1 cellular context compared by ENCODE assay signal in the genomic region with DNA sequence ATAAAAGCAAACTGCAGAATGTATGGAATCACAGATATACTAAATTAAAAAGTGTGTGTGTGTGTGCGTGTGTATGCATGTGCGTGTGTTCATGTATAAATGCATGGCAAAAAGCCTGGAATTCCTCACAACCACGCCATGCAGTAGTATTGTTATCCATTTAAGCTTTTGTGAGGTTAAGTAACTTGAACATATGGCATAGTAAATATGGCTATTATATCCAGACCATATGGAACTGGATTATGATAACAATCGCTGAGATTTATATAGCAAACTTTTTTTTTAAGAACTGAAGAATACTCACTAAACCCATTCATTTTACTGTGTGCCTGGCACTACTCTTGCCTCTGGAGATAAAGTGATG.
TF ChIP-seq lines count a peak whose summit lies in the region.

No MANE protein-coding gene starts in this region.

TF ChIP-seq in K562, 482 proteins besides CTCF, POLR2A, EP300 and RAD21 (continued from another document):
- TF ChIP-seq, protein P1, sequence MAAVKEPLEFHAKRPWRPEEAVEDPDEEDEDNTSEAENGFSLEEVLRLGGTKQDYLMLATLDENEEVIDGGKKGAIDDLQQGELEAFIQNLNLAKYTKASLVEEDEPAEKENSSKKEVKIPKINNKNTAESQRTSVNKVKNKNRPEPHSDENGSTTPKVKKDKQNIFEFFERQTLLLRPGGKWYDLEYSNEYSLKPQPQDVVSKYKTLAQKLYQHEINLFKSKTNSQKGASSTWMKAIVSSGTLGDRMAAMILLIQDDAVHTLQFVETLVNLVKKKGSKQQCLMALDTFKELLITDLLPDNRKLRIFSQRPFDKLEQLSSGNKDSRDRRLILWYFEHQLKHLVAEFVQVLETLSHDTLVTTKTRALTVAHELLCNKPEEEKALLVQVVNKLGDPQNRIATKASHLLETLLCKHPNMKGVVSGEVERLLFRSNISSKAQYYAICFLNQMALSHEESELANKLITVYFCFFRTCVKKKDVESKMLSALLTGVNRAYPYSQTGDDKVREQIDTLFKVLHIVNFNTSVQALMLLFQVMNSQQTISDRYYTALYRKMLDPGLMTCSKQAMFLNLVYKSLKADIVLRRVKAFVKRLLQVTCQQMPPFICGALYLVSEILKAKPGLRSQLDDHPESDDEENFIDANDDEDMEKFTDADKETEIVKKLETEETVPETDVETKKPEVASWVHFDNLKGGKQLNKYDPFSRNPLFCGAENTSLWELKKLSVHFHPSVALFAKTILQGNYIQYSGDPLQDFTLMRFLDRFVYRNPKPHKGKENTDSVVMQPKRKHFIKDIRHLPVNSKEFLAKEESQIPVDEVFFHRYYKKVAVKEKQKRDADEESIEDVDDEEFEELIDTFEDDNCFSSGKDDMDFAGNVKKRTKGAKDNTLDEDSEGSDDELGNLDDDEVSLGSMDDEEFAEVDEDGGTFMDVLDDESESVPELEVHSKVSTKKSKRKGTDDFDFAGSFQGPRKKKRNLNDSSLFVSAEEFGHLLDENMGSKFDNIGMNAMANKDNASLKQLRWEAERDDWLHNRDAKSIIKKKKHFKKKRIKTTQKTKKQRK (IDR thresholded peaks at IDR 0.05; ENCODE audit: borderline replicate concordance, low read depth, low read length) = no peak
- TF ChIP-seq SP2 (IDR thresholded peaks at IDR 0.05; ENCODE audit: extremely low read depth, low read depth, low read length, poor library complexity, severe bottlenecking) = no peak
- TF ChIP-seq SMAD3 (CRISPR knock-in tag; conservative IDR thresholded peaks at IDR 0.05) = no peak
- TF ChIP-seq, protein P2, sequence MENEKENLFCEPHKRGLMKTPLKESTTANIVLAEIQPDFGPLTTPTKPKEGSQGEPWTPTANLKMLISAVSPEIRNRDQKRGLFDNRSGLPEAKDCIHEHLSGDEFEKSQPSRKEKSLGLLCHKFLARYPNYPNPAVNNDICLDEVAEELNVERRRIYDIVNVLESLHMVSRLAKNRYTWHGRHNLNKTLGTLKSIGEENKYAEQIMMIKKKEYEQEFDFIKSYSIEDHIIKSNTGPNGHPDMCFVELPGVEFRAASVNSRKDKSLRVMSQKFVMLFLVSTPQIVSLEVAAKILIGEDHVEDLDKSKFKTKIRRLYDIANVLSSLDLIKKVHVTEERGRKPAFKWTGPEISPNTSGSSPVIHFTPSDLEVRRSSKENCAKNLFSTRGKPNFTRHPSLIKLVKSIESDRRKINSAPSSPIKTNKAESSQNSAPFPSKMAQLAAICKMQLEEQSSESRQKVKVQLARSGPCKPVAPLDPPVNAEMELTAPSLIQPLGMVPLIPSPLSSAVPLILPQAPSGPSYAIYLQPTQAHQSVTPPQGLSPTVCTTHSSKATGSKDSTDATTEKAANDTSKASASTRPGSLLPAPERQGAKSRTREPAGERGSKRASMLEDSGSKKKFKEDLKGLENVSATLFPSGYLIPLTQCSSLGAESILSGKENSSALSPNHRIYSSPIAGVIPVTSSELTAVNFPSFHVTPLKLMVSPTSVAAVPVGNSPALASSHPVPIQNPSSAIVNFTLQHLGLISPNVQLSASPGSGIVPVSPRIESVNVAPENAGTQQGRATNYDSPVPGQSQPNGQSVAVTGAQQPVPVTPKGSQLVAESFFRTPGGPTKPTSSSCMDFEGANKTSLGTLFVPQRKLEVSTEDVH (IDR thresholded peaks at IDR 0.05; ENCODE audit: low read depth, partially characterized antibody) = no peak
- no peak for TF ChIP-seq IFI16 (CRISPR knock-in tag; IDR thresholded peaks at IDR 0.05)
- no peak for TF ChIP-seq KDM5B (IDR thresholded peaks at IDR 0.05; ENCODE audit: insufficient replicate concordance, low read depth, low read length)
- TF ChIP-seq ZKSCAN3 (CRISPR knock-in tag; IDR thresholded peaks at IDR 0.05) = no peak
- TF ChIP-seq, protein P3, sequence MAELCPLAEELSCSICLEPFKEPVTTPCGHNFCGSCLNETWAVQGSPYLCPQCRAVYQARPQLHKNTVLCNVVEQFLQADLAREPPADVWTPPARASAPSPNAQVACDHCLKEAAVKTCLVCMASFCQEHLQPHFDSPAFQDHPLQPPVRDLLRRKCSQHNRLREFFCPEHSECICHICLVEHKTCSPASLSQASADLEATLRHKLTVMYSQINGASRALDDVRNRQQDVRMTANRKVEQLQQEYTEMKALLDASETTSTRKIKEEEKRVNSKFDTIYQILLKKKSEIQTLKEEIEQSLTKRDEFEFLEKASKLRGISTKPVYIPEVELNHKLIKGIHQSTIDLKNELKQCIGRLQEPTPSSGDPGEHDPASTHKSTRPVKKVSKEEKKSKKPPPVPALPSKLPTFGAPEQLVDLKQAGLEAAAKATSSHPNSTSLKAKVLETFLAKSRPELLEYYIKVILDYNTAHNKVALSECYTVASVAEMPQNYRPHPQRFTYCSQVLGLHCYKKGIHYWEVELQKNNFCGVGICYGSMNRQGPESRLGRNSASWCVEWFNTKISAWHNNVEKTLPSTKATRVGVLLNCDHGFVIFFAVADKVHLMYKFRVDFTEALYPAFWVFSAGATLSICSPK (IDR thresholded peaks at IDR 0.05; ENCODE audit: borderline replicate concordance) = no peak
- no peak for TF ChIP-seq ZNF23 (CRISPR knock-in tag; IDR thresholded peaks at IDR 0.05)
